Comparison of ENCODE assay signal across 8 cellular contexts in the genomic region with DNA sequence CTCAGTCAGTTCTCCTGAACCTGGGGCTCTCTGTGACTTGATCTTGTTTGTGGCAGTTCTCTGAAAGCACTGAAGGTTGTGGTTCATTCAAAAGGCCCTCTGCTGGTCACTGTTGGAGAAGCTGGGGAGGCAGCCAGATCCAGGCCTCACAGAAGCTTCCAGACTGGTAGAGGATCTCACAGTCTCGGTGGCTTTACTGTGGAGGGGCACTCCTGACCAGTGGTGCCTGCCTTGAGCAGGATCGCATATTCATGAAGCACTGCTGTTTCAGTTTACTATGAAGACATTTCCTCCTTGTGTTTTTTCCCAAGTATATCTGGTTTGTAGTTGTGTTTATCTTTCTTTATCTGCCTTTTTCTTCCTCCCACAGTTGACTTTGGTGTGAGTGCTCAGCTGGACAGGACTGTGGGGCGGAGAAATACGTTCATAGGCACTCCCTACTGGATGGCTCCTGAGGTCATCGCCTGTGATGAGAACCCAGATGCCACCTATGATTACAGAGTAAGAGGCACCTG.
A peak's percentile ranks its signal among the peaks of the same experiment; 100 is the strongest.
DNase-seq lines count a peak whose midpoint lies in the region; ATAC-seq and TF ChIP-seq lines count a peak whose summit lies in the region.

No MANE protein-coding gene starts in this region.

- peaks cover 14% of the 10 kb centered on the region for H3K4me1 ChIP-seq in ovary (ENCODE audit: insufficient read depth)

- H3K27me3 ChIP-seq in ovary, result no peaks in the 10 kb centered on the region

- TF ChIP-seq CTCF in ovary (IDR thresholded peaks at IDR 0.05) (peak; percentile 43 to 76 (median 61)), type B pancreatic cell (conservative IDR thresholded peaks at IDR 0.05) (peak; percentile 82)

- TF ChIP-seq POLR2A in ovary (IDR thresholded peaks at IDR 0.05), result no peak

- no peaks in the 10 kb centered on the region for H3K9me3 Mint-ChIP-seq in type B pancreatic cell

- intact Hi-C loops in ovary (cut with DNase I), result loop anchor here (5.0 to 10.0 kb wide), 4 partner anchors 137 to 409 kb away; partner anchors contain the start of gene MAP4K4 (in 2 of the 4)

- H3K9me3 ChIP-seq in ovary, result no peaks in the 10 kb centered on the region

- no peaks in the 10 kb centered on the region for H3K36me3 ChIP-seq in ovary

- H3K27ac ChIP-seq in ovary, result peak overlapping the region in 1 of 2 donors; percentile 34

- in situ Hi-C loops in SK-MEL-5 (cut with HindIII; ENCODE audit: low pct_unique_long_range_greater_than_20kb, low sequenced_read_pairs), result no loop called here

- peak overlapping the region; percentile 54 for H3K27ac Mint-ChIP-seq in type B pancreatic cell

- H3K27me3 Mint-ChIP-seq in type B pancreatic cell, result no peaks in the 10 kb centered on the region

- peak; percentile 85 for ATAC-seq in GM19395 (IDR thresholded peaks at IDR 0.05; ENCODE audit: unreplicated experiment)

- peaks cover 45% of the 10 kb centered on the region for H3K36me3 Mint-ChIP-seq in type B pancreatic cell

- DNase-seq in COLO668 (lab: John Stamatoyannopoulos, UW; ENCODE audit: unreplicated experiment) (peak; percentile 59), HT-29 (ENCODE audit: low spot score) (peak; percentile 82), SK-MEL-5 (ENCODE audit: low read depth, low spot score) (peak; percentile 82), glomerular endothelial cell (ENCODE audit: extremely low read depth, low read depth, low spot score) (peak; percentile 61), ovary (peak; percentile 63 to 81 (median 69)), type B pancreatic cell (ENCODE audit: extremely low spot score, unreplicated experiment) (no peak)
- peak; percentile 66 for DNase-seq in activated naive CD4-positive, alpha-beta T cell treated with Interleukin-2 at 50 U/mL for 16 hours

- TF ChIP-seq EP300 in ovary (IDR thresholded peaks at IDR 0.05), result no peak

- WGBS in ovary, 3 donors, result 33 to 50% (median 36%) methylated on average over 5 of the region's 5 CpGs

- no peak overlapping the region for H3K4me3 ChIP-seq in ovary

- H3K4me1 Mint-ChIP-seq in type B pancreatic cell (ENCODE audit: unreplicated experiment), result peaks cover 40% of the 10 kb centered on the region

- H3K4me3 Mint-ChIP-seq in type B pancreatic cell, result peak overlapping the region; percentile 30
